ENCODE assay signal across 1 cellular context in genomic region chrX:125404667-125405160, GRCh38.
A peak's percentile ranks its signal among the peaks of the same experiment; 100 is the strongest.
TF ChIP-seq lines count a peak whose summit lies in the region.

No MANE protein-coding gene starts in this region.

TF ChIP-seq in K562, 482 proteins besides CTCF, POLR2A, EP300 and RAD21 (continued from another document and continues in another):
- no peak for TF ChIP-seq ZBTB40 (IDR thresholded peaks at IDR 0.05)
- no peak for TF ChIP-seq ZBTB40 (CRISPR knock-in tag; IDR thresholded peaks at IDR 0.05)
- TF ChIP-seq ELF1 (tag; IDR thresholded peaks at IDR 0.05) = no peak
- no peak for TF ChIP-seq ZNF436 (CRISPR knock-in tag; IDR thresholded peaks at IDR 0.05)
- no peak for TF ChIP-seq ELK3 (CRISPR knock-in tag; IDR thresholded peaks at IDR 0.05)
- TF ChIP-seq PHB2 (IDR thresholded peaks at IDR 0.05; ENCODE audit: low read depth) = peak; percentile 86
- TF ChIP-seq ZNF609 (CRISPR knock-in tag; IDR thresholded peaks at IDR 0.05; ENCODE audit: borderline replicate concordance) = no peak
- no peak for TF ChIP-seq CBX5 (IDR thresholded peaks at IDR 0.05; ENCODE audit: borderline replicate concordance, low read depth)
- TF ChIP-seq ZNF695 (CRISPR knock-in tag; IDR thresholded peaks at IDR 0.05) = no peak
- TF ChIP-seq HDAC6 (IDR thresholded peaks at IDR 0.05; ENCODE audit: low read depth, low read length) = no peak
- TF ChIP-seq ZSCAN32 (CRISPR knock-in tag; IDR thresholded peaks at IDR 0.05) = no peak
- no peak for TF ChIP-seq HOMEZ (CRISPR knock-in tag; IDR thresholded peaks at IDR 0.05)
- TF ChIP-seq ASH1L (IDR thresholded peaks at IDR 0.05; ENCODE audit: borderline replicate concordance, low read depth, partially characterized antibody) = no peak
- TF ChIP-seq MCM2 (IDR thresholded peaks at IDR 0.05; ENCODE audit: low read depth) = no peak
- peak; percentile 62; the same call in 1 of the 2 replicates for TF ChIP-seq ATF3 (IDR thresholded peaks at IDR 0.05)
- no peak for TF ChIP-seq ATF3 (CRISPR knock-in tag; conservative IDR thresholded peaks at IDR 0.05)
- no peak for TF ChIP-seq ID3 (CRISPR knock-in tag; IDR thresholded peaks at IDR 0.05)
- TF ChIP-seq ID3 (tag; IDR thresholded peaks at IDR 0.05) = no peak
- no peak for TF ChIP-seq CEBPZ (IDR thresholded peaks at IDR 0.05; ENCODE audit: borderline replicate concordance, low read depth, low read length)
- TF ChIP-seq SIN3B (IDR thresholded peaks at IDR 0.05; ENCODE audit: low read depth) = no peak
- TF ChIP-seq CBFA2T2 (conservative IDR thresholded peaks at IDR 0.05) = peak; percentile 97
- TF ChIP-seq EGR1 (conservative IDR thresholded peaks at IDR 0.05) = no peak
- TF ChIP-seq MEF2D (tag; conservative IDR thresholded peaks at IDR 0.05; ENCODE audit: low read depth) = peak; percentile 46; the same call in 1 of the 2 replicates
- TF ChIP-seq DMBX1 (CRISPR knock-in tag; IDR thresholded peaks at IDR 0.05; ENCODE audit: borderline replicate concordance) = no peak; the same call in 1 of the 2 replicates
- TF ChIP-seq ZBTB7A (IDR thresholded peaks at IDR 0.05; ENCODE audit: borderline replicate concordance, control insufficient read depth, low read depth, low read length) = no peak
- TF ChIP-seq SRF (CRISPR knock-in tag; IDR thresholded peaks at IDR 0.05) = no peak
- TF ChIP-seq NONO (IDR thresholded peaks at IDR 0.05; ENCODE audit: low read depth in 2 of 2, low read length in 1 of 2) = 0 out of 4 replicates have a peak, but pooled peaks of 1 of the 2 experiments have one; percentile 18
- TF ChIP-seq GTF3C2 (IDR thresholded peaks at IDR 0.05; ENCODE audit: borderline replicate concordance, extremely low read depth, insufficient read length) = no peak
- TF ChIP-seq ZNF586 (CRISPR knock-in tag; conservative IDR thresholded peaks at IDR 0.05) = no peak
- no peak for TF ChIP-seq PHB (CRISPR knock-in tag; IDR thresholded peaks at IDR 0.05)
- TF ChIP-seq NFYB (IDR thresholded peaks at IDR 0.05; ENCODE audit: extremely low read depth, insufficient read length) = no peak
- TF ChIP-seq ZBED1 (IDR thresholded peaks at IDR 0.05) = no peak
- TF ChIP-seq SRSF9 (IDR thresholded peaks at IDR 0.05; ENCODE audit: borderline replicate concordance, low read depth, low read length) = no peak
